9 cellular contexts compared by ENCODE assay signal in genomic region chr1:61184035-61184713, GRCh38.
DNase-seq lines count a peak whose midpoint lies in the region; ATAC-seq, FAIRE-seq and TF ChIP-seq lines count a peak whose summit lies in the region.
"Had no signal": no experiment of that assay in that cellular context is flagged by ENCODE, and none has a peak within 500 bp of the region (broad histone marks: within the 10 kb centered on the region; RNA-seq: fewer than 3 reads in every experiment).

No MANE protein-coding gene starts in this region.

- H3K36me3 ChIP-seq in ACC112 (ENCODE audit: insufficient read depth, low read length) = no peaks in the 10 kb centered on the region
- H3K36me3 ChIP-seq in bronchial epithelial cell (ENCODE audit: control insufficient read depth, insufficient read depth, low read length) = no peaks in the 10 kb centered on the region

- H3K27me3 ChIP-seq in ACC112 (ENCODE audit: insufficient read depth, low read length) = no peaks in the 10 kb centered on the region
- H3K27me3 ChIP-seq in bronchial epithelial cell (ENCODE audit: control insufficient read depth, insufficient read depth, low read length) = no peaks in the 10 kb centered on the region

- peak; percentile 96 for DNase-seq in NCI-H1694 treated with DMSO at 0.1 percent for 48 hours (lab: John Stamatoyannopoulos, UW)
- DNase-seq in bronchial epithelial cell (ENCODE audit: low read depth) = peak; percentile 82
- DNase-seq in kidney tubule cell (ENCODE audit: low spot score) = peak; percentile 91
- DNase-seq: CD4-positive, CD25-positive, alpha-beta regulatory T cell had no signal

- H3K27ac ChIP-seq in ACC112 (ENCODE audit: low read depth, low read length) (peak overlapping the region; percentile 75), temporal lobe (ENCODE audit: low read depth, low read length) (peak overlapping the region; percentile 80)

- TF ChIP-seq CTCF in bronchial epithelial cell (IDR thresholded peaks at IDR 0.05; ENCODE audit: insufficient read depth, low read length, severe bottlenecking) = no peak

- ATAC-seq in GM18520 (IDR thresholded peaks at IDR 0.05; ENCODE audit: unreplicated experiment) (no peak), GM19328 (IDR thresholded peaks at IDR 0.05; ENCODE audit: unreplicated experiment) (no peak), HG02571 (IDR thresholded peaks at IDR 0.05; ENCODE audit: unreplicated experiment) (no peak)

- peaks cover 57% of the 10 kb centered on the region for H3K4me1 ChIP-seq in ACC112 (ENCODE audit: control insufficient read depth, insufficient read depth, low read length, unreplicated experiment)

- H3K4me3 ChIP-seq in ACC112 (ENCODE audit: low read depth, low read length) = peak overlapping the region; percentile 68
- peak overlapping the region; percentile 3 for H3K4me3 ChIP-seq in bronchial epithelial cell (ENCODE audit: low read depth, low read length)

- H3K79me2 ChIP-seq in ACC112 (ENCODE audit: control insufficient read depth, insufficient read depth, low read length, unreplicated experiment) = peaks cover 27% of the 10 kb centered on the region

- H2AFZ ChIP-seq in ACC112 (ENCODE audit: low read length, unreplicated experiment) = peak overlapping the region; percentile 91

- FAIRE-seq in bronchial epithelial cell (lab: Jason Lieb, UNC) = no peak
